In the genomic region with DNA sequence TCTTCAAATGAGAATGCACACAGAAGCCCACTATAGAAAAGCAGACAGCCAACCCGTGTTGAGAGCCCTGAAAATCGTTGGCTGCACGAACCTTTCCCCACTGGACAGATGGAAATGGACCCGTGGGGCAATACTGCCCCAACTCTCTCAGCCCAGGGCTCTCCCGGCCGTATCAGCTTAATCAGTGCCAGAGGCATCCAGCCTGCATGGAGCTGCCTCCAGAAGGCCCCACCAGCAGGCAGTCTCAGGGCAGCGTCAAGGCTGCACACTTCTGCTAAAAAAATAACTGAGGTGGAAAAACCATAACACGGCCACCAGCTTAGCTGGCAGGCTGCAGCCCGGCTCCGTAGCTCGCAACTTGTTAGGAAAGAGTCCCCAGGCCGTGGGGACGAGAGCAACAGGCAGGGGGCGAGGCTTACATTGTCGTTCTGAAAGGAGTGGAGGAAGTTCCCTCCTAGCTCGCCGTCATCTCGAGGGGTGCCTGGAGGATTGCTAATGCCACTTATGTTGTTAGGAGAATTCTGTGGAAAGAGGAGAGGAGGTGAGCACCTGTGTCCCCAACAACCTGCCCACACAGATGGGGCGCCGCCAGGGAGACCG, we compare ENCODE assay signal across 12 cellular contexts. TPM values are rescaled to one million over a fixed set of nuclear protein-coding genes. Genes with fewer than 3 reads are reported as not detected.
A peak's percentile ranks its signal among the peaks of the same experiment; 100 is the strongest.
DNase-seq lines count a peak whose midpoint lies in the region; FAIRE-seq and TF ChIP-seq lines count a peak whose summit lies in the region.
"Had no signal": no experiment of that assay in that cellular context is flagged by ENCODE, and none has a peak within 500 bp of the region (broad histone marks: within the 10 kb centered on the region; RNA-seq: fewer than 3 reads in every experiment).

No MANE protein-coding gene starts in this region.

- no peaks in the 10 kb centered on the region for H3K27me3 ChIP-seq in Caco-2 (replicated peaks; ENCODE audit: control insufficient read depth, insufficient read depth, low read length)
- no peaks in the 10 kb centered on the region for H3K27me3 ChIP-seq in HL-60 (ENCODE audit: insufficient read depth, poor library complexity, severe bottlenecking)
- no peaks in the 10 kb centered on the region for H3K27me3 ChIP-seq in brain microvascular endothelial cell (replicated peaks)

- H3K4me1 Mint-ChIP-seq in Caco-2 (ENCODE audit: low read depth, unreplicated experiment), result peaks cover 9% of the 10 kb centered on the region
- H3K4me1 Mint-ChIP-seq in nephron progenitor cell, result peaks cover 39% of the 10 kb centered on the region

- no peaks in the 10 kb centered on the region for H3K36me3 ChIP-seq in Caco-2 (ENCODE audit: control insufficient read depth, insufficient read depth, low read length)
- H3K36me3 ChIP-seq in brain microvascular endothelial cell (replicated peaks), result no peaks in the 10 kb centered on the region
- H3K36me3 ChIP-seq: HAP-1 had no signal

- no peaks in the 10 kb centered on the region for H3K27me3 Mint-ChIP-seq in Caco-2 (ENCODE audit: insufficient read depth, unreplicated experiment)
- peaks cover 5% of the 10 kb centered on the region for H3K27me3 Mint-ChIP-seq in nephron progenitor cell (ENCODE audit: low read depth, poor library complexity)

- H3K4me3 ChIP-seq in Caco-2 (ENCODE audit: low read depth, low read length) (no peak overlapping the region), HL-60 (replicated peaks; ENCODE audit: insufficient read depth, low read length) (no peak overlapping the region), brain microvascular endothelial cell (ENCODE audit: low read depth, low read length) (no peak overlapping the region)
- H3K4me3 ChIP-seq: HAP-1 had no signal

- peaks cover 13% of the 10 kb centered on the region for H3K4me1 ChIP-seq in Caco-2
- H3K4me1 ChIP-seq: HAP-1 had no signal

- CTCF ChIA-PET in Caco-2 (lab: Charles Lee), result no interaction called here

- no TSS peak for BruUV-seq in Caco-2 (replicated peaks; lab: Mats Ljungman, UMichigan)

- H3K36me3 Mint-ChIP-seq in Caco-2 (ENCODE audit: insufficient read depth, unreplicated experiment) (peaks cover 20% of the 10 kb centered on the region), nephron progenitor cell (ENCODE audit: low read depth) (peaks cover 62% of the 10 kb centered on the region)

- H3K4me3 Mint-ChIP-seq in Caco-2 (ENCODE audit: unreplicated experiment) (no peak overlapping the region), nephron progenitor cell (no peak overlapping the region)

- in situ Hi-C loops in brain microvascular endothelial cell (cut with HindIII; ENCODE audit: low pct_ligation_motif_present, low sequenced_read_pairs), result no loop called here

- no peak for FAIRE-seq in HTR-8/SVneo (lab: Jason Lieb, UNC)
- FAIRE-seq: endothelial cell of umbilical vein had no signal

- TF ChIP-seq CTCF in Caco-2 (IDR thresholded peaks at IDR 0.05; ENCODE audit: insufficient read depth in 1 of 2, low read depth in 1 of 2, low read length in 1 of 2, severe bottlenecking in 1 of 2, unreplicated experiment in 1 of 2) (no peak), HL-60 (IDR thresholded peaks at IDR 0.05; ENCODE audit: insufficient read depth, low read length) (no peak), brain microvascular endothelial cell (IDR thresholded peaks at IDR 0.05; ENCODE audit: low read depth, low read length, missing control alignments) (peak; percentile 31), nephron progenitor cell (IDR thresholded peaks at IDR 0.05) (no peak)

- intact Hi-C loops in Caco-2 (cut with micrococcal nuclease; ENCODE audit: unreplicated experiment), result no loop called here

- H3K27ac Mint-ChIP-seq in Caco-2 (ENCODE audit: unreplicated experiment) (peak overlapping the region; percentile 35), nephron progenitor cell (peak overlapping the region; percentile 96)

- H3K9me3 Mint-ChIP-seq in Caco-2 (ENCODE audit: unreplicated experiment), result no peaks in the 10 kb centered on the region
- H3K9me3 Mint-ChIP-seq in nephron progenitor cell, result peaks cover 3% of the 10 kb centered on the region

- POLR2A ChIA-PET in Caco-2 (lab: Charles Lee), result no interaction called here

- H3K27ac ChIP-seq in HL-60 (replicated peaks), result 0 out of 2 replicates have a peak overlapping the region, but pooled peaks have one; percentile 3
- H3K27ac ChIP-seq in brain microvascular endothelial cell, result no peak overlapping the region

- DNase-seq in Caco-2, result no peak
- DNase-seq in HL-60 (ENCODE audit: low read depth in 1 of 2, low spot score in 1 of 2), result peak in 1 of 2 experiments; percentile 80
- no peak for DNase-seq in brain microvascular endothelial cell
- DNase-seq in nephron progenitor cell, result no peak
- DNase-seq in stimulated activated CD4-positive, alpha-beta T cell treated with anti-CD3 and anti-CD28 coated beads, Interleukin-2, amount 100 ng/mL, for 48 hours, result no peak
- DNase-seq in NCI-H526 (lab: John Stamatoyannopoulos, UW), result no peak
- no peak for DNase-seq in HTR-8/SVneo (ENCODE audit: insufficient read length, low spot score)
- DNase-seq: activated gamma-delta T cell treated with Interleukin-2 at 50 U/mL for 16 hours, Karpas-422, NCI-H748 treated with DMSO at 0.1 percent for 48 hours had no signal

- no peaks in the 10 kb centered on the region for H3K9me3 ChIP-seq in Caco-2
- H3K9me3 ChIP-seq: HAP-1 had no signal

RNA-seq across cellular contexts. Expression of gene MRPL37, which starts 28.0 kb away (rescaled TPM):
- total RNA-seq in Caco-2 (2022), result 95.4 and 95.6 TPM in 2 replicates

RNA-seq across cellular contexts. Expression of gene CYB5RL, which starts 28.1 kb away (rescaled TPM):
- total RNA-seq in Caco-2 (2022), result 10.0 and 10.8 TPM in 2 replicates
